12 cellular contexts compared by ENCODE assay signal in the genomic region with DNA sequence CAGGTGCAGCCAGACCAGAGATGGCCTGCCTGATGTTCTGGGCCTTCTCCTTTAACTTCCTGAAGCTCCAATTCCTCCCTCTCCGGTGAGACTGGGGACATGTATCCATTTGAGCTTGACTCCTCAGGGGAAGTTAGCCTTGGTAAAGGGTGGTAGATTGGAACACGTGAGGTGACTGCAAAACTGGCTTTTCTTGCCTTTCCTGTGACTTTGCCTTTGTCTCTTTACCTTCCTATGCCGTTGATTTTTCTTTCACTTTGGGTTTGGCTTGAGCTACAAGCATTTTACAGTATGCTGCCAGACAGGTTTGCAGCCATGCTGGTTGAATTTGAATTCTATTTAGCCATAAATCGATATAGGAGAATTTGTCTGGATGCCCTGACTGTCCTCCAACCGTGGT. TPM values are rescaled to one million over a fixed set of nuclear protein-coding genes. Genes with fewer than 3 reads are reported as not detected.
A peak's percentile ranks its signal among the peaks of the same experiment; 100 is the strongest.
DNase-seq lines count a peak whose midpoint lies in the region; ATAC-seq and TF ChIP-seq lines count a peak whose summit lies in the region.
"Had no signal": no experiment of that assay in that cellular context is flagged by ENCODE, and none has a peak within 500 bp of the region (broad histone marks: within the 10 kb centered on the region; RNA-seq: fewer than 3 reads in every experiment).

No MANE protein-coding gene starts in this region.

- H4K20me1 ChIP-seq in GM23338 (replicated peaks; ENCODE audit: insufficient read depth), result no peaks in the 10 kb centered on the region

- peaks cover 5% of the 10 kb centered on the region for H3K27me3 Mint-ChIP-seq in GM23338 (ENCODE audit: insufficient read depth, low read depth, poor library complexity)
- peaks cover 11% of the 10 kb centered on the region for H3K27me3 Mint-ChIP-seq in nephron (ENCODE audit: low read depth)

- H3K27ac Mint-ChIP-seq in GM23338 (peak overlapping the region; percentile 55; the same call in 1 of the 2 replicates), nephron (peak overlapping the region; percentile 27 to 81 (median 65))

- peaks cover 9% of the 10 kb centered on the region for H3K9me3 Mint-ChIP-seq in GM23338
- peaks cover 4% of the 10 kb centered on the region for H3K9me3 Mint-ChIP-seq in nephron

- no peak overlapping the region for H3K4me2 ChIP-seq in GM23338

- no peak for TF ChIP-seq CTCF in GM23338 (conservative IDR thresholded peaks at IDR 0.05; ENCODE audit: low read depth in 2 of 2)
- TF ChIP-seq CTCF in epithelial cell of esophagus (IDR thresholded peaks at IDR 0.05; ENCODE audit: insufficient read depth, low read depth, low read length, missing control alignments), result no peak
- TF ChIP-seq CTCF in nephron (IDR thresholded peaks at IDR 0.05; ENCODE audit: unreplicated experiment in 3 of 3), result no peak
- TF ChIP-seq CTCF in heart left ventricle (IDR thresholded peaks at IDR 0.05), result no peak

- H3K4me3 ChIP-seq in GM23338 (no peak overlapping the region), epithelial cell of esophagus (ENCODE audit: low read length) (no peak overlapping the region), heart left ventricle (no peak overlapping the region)

- H2AFZ ChIP-seq in GM23338, result peak overlapping the region; percentile 64; the same call in 1 of the 2 replicates

- H3K4me1 Mint-ChIP-seq in GM23338 (peaks cover 38% of the 10 kb centered on the region), nephron (peaks cover 22% of the 10 kb centered on the region)

- intact Hi-C loops in heart left ventricle (cut with DNase I), result no loop called here

- DNase-seq in GM23338 (ENCODE audit: low spot score), result no peak
- DNase-seq in NCI-H2029 treated with DMSO at 0.1 percent for 48 hours (lab: John Stamatoyannopoulos, UW), result peak; percentile 24
- DNase-seq in epithelial cell of esophagus (ENCODE audit: low read depth), result peak; percentile 30
- DNase-seq in NCI-H2081 (lab: John Stamatoyannopoulos, UW), result no peak
- no peak for DNase-seq in NCI-H187 treated with DMSO at 0.1 percent for 48 hours (lab: John Stamatoyannopoulos, UW)
- DNase-seq in heart left ventricle, result no peak
- DNase-seq in globus pallidus (ENCODE audit: low spot score), result no peak
- DNase-seq: NCI-H1436 treated with DMSO at 0.1 percent for 48 hours had no signal

- H3K36me3 ChIP-seq in GM23338 (ENCODE audit: insufficient read depth) (no peaks in the 10 kb centered on the region), heart left ventricle (no peaks in the 10 kb centered on the region)

- H3K27me3 ChIP-seq in GM23338 (ENCODE audit: insufficient read depth) (no peaks in the 10 kb centered on the region), heart left ventricle (peaks cover 0 to 4% (median 0%) of the 10 kb centered on the region in 9 donors)

- H3K9me3 ChIP-seq in heart left ventricle, result peaks cover 0 to 11% (median 2%) of the 10 kb centered on the region in 12 donors

- H3K4me3 Mint-ChIP-seq in GM23338, result no peak overlapping the region; the same call in 2 of the 3 replicates
- H3K4me3 Mint-ChIP-seq in nephron, result no peak overlapping the region
- H3K4me3 Mint-ChIP-seq: CD4-positive, CD25-positive, alpha-beta regulatory T cell had no signal

- TF ChIP-seq POLR2A in heart left ventricle (IDR thresholded peaks at IDR 0.05), result no peak

- H3K79me2 ChIP-seq in GM23338 (replicated peaks; ENCODE audit: insufficient read depth), result no peaks in the 10 kb centered on the region

- H3K36me3 Mint-ChIP-seq in GM23338 (ENCODE audit: low read depth) (peaks cover under 1% of the 10 kb centered on the region; the same call in 2 of the 3 replicates), nephron (ENCODE audit: low read depth) (no peaks in the 10 kb centered on the region)
- H3K36me3 Mint-ChIP-seq: CD4-positive, CD25-positive, alpha-beta regulatory T cell had no signal

- no peaks in the 10 kb centered on the region; the same call in 1 of the 2 replicates for H3K9me2 ChIP-seq in GM23338 (ENCODE audit: insufficient read depth)

- no peak for ATAC-seq in GM23338
- no peak for ATAC-seq in heart left ventricle

- H3K4me1 ChIP-seq in GM23338 (ENCODE audit: insufficient read depth) (peaks cover 30% of the 10 kb centered on the region), heart left ventricle (peaks cover 0 to 7% (median 0%) of the 10 kb centered on the region in 12 donors)

- H3F3A ChIP-seq in GM23338 (replicated peaks; ENCODE audit: low read depth), result no peaks in the 10 kb centered on the region

- H3K27ac ChIP-seq in GM23338 (ENCODE audit: low read depth), result no peak overlapping the region
- no peak overlapping the region for H3K27ac ChIP-seq in heart left ventricle

- WGBS in heart left ventricle, 4 donors, result 48 to 55% (median 53%) methylated on average over 5 of the region's 5 CpGs

TF ChIP-seq in GM23338, 12 proteins besides CTCF, POLR2A, EP300 and RAD21 (continues in another document):
- no peak for TF ChIP-seq ZNF114 (CRISPR knock-in tag; IDR thresholded peaks at IDR 0.05)
- no peak for TF ChIP-seq ZNF331 (CRISPR knock-in tag; IDR thresholded peaks at IDR 0.05; ENCODE audit: low read depth)
- TF ChIP-seq, protein P1, sequence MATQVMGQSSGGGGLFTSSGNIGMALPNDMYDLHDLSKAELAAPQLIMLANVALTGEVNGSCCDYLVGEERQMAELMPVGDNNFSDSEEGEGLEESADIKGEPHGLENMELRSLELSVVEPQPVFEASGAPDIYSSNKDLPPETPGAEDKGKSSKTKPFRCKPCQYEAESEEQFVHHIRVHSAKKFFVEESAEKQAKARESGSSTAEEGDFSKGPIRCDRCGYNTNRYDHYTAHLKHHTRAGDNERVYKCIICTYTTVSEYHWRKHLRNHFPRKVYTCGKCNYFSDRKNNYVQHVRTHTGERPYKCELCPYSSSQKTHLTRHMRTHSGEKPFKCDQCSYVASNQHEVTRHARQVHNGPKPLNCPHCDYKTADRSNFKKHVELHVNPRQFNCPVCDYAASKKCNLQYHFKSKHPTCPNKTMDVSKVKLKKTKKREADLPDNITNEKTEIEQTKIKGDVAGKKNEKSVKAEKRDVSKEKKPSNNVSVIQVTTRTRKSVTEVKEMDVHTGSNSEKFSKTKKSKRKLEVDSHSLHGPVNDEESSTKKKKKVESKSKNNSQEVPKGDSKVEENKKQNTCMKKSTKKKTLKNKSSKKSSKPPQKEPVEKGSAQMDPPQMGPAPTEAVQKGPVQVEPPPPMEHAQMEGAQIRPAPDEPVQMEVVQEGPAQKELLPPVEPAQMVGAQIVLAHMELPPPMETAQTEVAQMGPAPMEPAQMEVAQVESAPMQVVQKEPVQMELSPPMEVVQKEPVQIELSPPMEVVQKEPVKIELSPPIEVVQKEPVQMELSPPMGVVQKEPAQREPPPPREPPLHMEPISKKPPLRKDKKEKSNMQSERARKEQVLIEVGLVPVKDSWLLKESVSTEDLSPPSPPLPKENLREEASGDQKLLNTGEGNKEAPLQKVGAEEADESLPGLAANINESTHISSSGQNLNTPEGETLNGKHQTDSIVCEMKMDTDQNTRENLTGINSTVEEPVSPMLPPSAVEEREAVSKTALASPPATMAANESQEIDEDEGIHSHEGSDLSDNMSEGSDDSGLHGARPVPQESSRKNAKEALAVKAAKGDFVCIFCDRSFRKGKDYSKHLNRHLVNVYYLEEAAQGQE (IDR thresholded peaks at IDR 0.05; ENCODE audit: unreplicated experiment), result no peak
- no peak for TF ChIP-seq JUNB (IDR thresholded peaks at IDR 0.05; ENCODE audit: unreplicated experiment)
- TF ChIP-seq, protein P2, sequence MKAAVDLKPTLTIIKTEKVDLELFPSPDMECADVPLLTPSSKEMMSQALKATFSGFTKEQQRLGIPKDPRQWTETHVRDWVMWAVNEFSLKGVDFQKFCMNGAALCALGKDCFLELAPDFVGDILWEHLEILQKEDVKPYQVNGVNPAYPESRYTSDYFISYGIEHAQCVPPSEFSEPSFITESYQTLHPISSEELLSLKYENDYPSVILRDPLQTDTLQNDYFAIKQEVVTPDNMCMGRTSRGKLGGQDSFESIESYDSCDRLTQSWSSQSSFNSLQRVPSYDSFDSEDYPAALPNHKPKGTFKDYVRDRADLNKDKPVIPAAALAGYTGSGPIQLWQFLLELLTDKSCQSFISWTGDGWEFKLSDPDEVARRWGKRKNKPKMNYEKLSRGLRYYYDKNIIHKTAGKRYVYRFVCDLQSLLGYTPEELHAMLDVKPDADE (IDR thresholded peaks at IDR 0.05), result no peak
- no peak for TF ChIP-seq EZH2phosphoT487 (IDR thresholded peaks at IDR 0.05; ENCODE audit: unreplicated experiment)
- no peak for TF ChIP-seq EZH2 (IDR thresholded peaks at IDR 0.05; ENCODE audit: low read depth, unreplicated experiment)
- no peak for TF ChIP-seq NANOG (IDR thresholded peaks at IDR 0.05; ENCODE audit: borderline replicate concordance)
- TF ChIP-seq STAT1 (IDR thresholded peaks at IDR 0.05; ENCODE audit: unreplicated experiment), result no peak
- no peak for TF ChIP-seq CREB1 (CRISPR knock-in tag; IDR thresholded peaks at IDR 0.05; ENCODE audit: low read depth)

RNA-seq across cellular contexts. Expression of a gene that starts 16.8 kb away (rescaled TPM):
- 12.6 and 20.5 TPM in 2 replicates for total RNA-seq in GM23338 (2014; rRNA removed; shearing (Covaris generic))
- 6.9 and 7.9 TPM in 2 replicates for polyA plus RNA-seq in GM23338 (2016; fragmentation: Nextera tagmentation; extraction: Ambion mirVana)
- total RNA-seq in heart left ventricle, result 1 to 10 TPM in 1 of 9 donors, not detected in 8; 1.6 TPM
- polyA plus RNA-seq in heart left ventricle, result not detected
- total RNA-seq: CD4-positive, CD25-positive, alpha-beta regulatory T cell; G401; SK-MEL-5 had no signal
- polyA plus RNA-seq: CD4-positive, CD25-positive, alpha-beta regulatory T cell had no signal

Comparison
In these comparisons a context has a peak if more than half of its experiments do, and no peak if none do; other contexts are left out.
1. DNase-seq: peak in NCI-H2029 treated with DMSO at 0.1 percent for 48 hours (single experiment) and epithelial cell of esophagus (single experiment); none in GM23338 (single experiment), NCI-H2081 (0 of 2), NCI-H187 treated with DMSO at 0.1 percent for 48 hours (single experiment), heart left ventricle (0 of 5) and globus pallidus (single experiment).